In genomic region chr2:111122631-111123421, GRCh38 we compare ENCODE assay signal across 1 cellular context.
TF ChIP-seq lines count a peak whose summit lies in the region.

No MANE protein-coding gene starts in this region.

TF ChIP-seq in K562, 482 proteins besides CTCF, POLR2A, EP300 and RAD21 (continued from another document and continues in another):
- peak; percentile 27; the same call in 1 of the 2 replicates for TF ChIP-seq NKRF (IDR thresholded peaks at IDR 0.05; ENCODE audit: borderline replicate concordance)
- no peak for TF ChIP-seq EWSR1 (IDR thresholded peaks at IDR 0.05; ENCODE audit: borderline replicate concordance, low read depth, partially characterized antibody)
- TF ChIP-seq RNF2 (IDR thresholded peaks at IDR 0.05), result no peak
- 0 out of 2 replicates have a peak, but pooled peaks have one; percentile 39 for TF ChIP-seq REST (CRISPR knock-in tag; IDR thresholded peaks at IDR 0.05; ENCODE audit: low read depth)
- TF ChIP-seq PATZ1 (CRISPR knock-in tag; IDR thresholded peaks at IDR 0.05; ENCODE audit: borderline replicate concordance), result no peak
- no peak for TF ChIP-seq HES1 (IDR thresholded peaks at IDR 0.05; ENCODE audit: low read depth)
- no peak for TF ChIP-seq THRAP3 (IDR thresholded peaks at IDR 0.05; ENCODE audit: borderline replicate concordance)
- TF ChIP-seq CREB5 (CRISPR knock-in tag; IDR thresholded peaks at IDR 0.05), result no peak
- peak; percentile 74 for TF ChIP-seq CC2D1A (IDR thresholded peaks at IDR 0.05)
- no peak for TF ChIP-seq MBD2 (IDR thresholded peaks at IDR 0.05; ENCODE audit: borderline replicate concordance, low read depth)
- no peak for TF ChIP-seq ELK1 (CRISPR knock-in tag; IDR thresholded peaks at IDR 0.05)
- TF ChIP-seq HBP1 (CRISPR knock-in tag; IDR thresholded peaks at IDR 0.05), result no peak
- no peak for TF ChIP-seq PML (IDR thresholded peaks at IDR 0.05; ENCODE audit: low read length)
- no peak for TF ChIP-seq ELF1 (tag; IDR thresholded peaks at IDR 0.05)
- TF ChIP-seq MIER1 (IDR thresholded peaks at IDR 0.05; ENCODE audit: low read depth), result no peak
- no peak for TF ChIP-seq ZKSCAN1 (IDR thresholded peaks at IDR 0.05; ENCODE audit: low read depth, low read length)
- peak; percentile 49; the same call in 1 of the 2 replicates for TF ChIP-seq ZNF740 (CRISPR knock-in tag; IDR thresholded peaks at IDR 0.05)
- no peak for TF ChIP-seq ZNF740 (tag; IDR thresholded peaks at IDR 0.05)
- TF ChIP-seq ZBTB1 (CRISPR knock-in tag; IDR thresholded peaks at IDR 0.05; ENCODE audit: borderline replicate concordance, low read depth), result 0 out of 2 replicates have a peak, but pooled peaks have one; percentile 58
- peak; percentile 7 for TF ChIP-seq CCNT2 (IDR thresholded peaks at IDR 0.05; ENCODE audit: borderline replicate concordance, extremely low read depth, insufficient read length, low read depth, low read length)
- no peak for TF ChIP-seq ZNF445 (CRISPR knock-in tag; IDR thresholded peaks at IDR 0.05; ENCODE audit: low read depth)
- TF ChIP-seq ZBTB40 (IDR thresholded peaks at IDR 0.05), result peak; percentile 49; the same call in 1 of the 2 replicates
- TF ChIP-seq ZBTB40 (CRISPR knock-in tag; IDR thresholded peaks at IDR 0.05), result 0 out of 2 replicates have a peak, but pooled peaks have one; percentile 24
- no peak for TF ChIP-seq FOS (IDR thresholded peaks at IDR 0.05; ENCODE audit: extremely low read depth, insufficient read length)
- TF ChIP-seq XRCC5 (IDR thresholded peaks at IDR 0.05; ENCODE audit: low read depth, low read length), result no peak
- TF ChIP-seq ZNF165 (CRISPR knock-in tag; IDR thresholded peaks at IDR 0.05; ENCODE audit: borderline replicate concordance), result no peak
- TF ChIP-seq NBN (IDR thresholded peaks at IDR 0.05; ENCODE audit: low read depth), result no peak
- TF ChIP-seq HNRNPLL (IDR thresholded peaks at IDR 0.05; ENCODE audit: low read depth, low read length, poor library complexity, severe bottlenecking), result peak; percentile 85
- TF ChIP-seq NR3C1 (CRISPR knock-in tag; IDR thresholded peaks at IDR 0.05), result no peak
- no peak for TF ChIP-seq RBM17 (IDR thresholded peaks at IDR 0.05; ENCODE audit: borderline replicate concordance, low read depth, low read length)
- TF ChIP-seq C11orf30 (IDR thresholded peaks at IDR 0.05; ENCODE audit: low read depth), result peak; percentile 95
- no peak for TF ChIP-seq NR2F6 (CRISPR knock-in tag; IDR thresholded peaks at IDR 0.05)
- 0 out of 2 replicates have a peak, but pooled peaks have one; percentile 41 for TF ChIP-seq ZNF12 (CRISPR knock-in tag; IDR thresholded peaks at IDR 0.05)
- no peak for TF ChIP-seq ETS2 (tag; IDR thresholded peaks at IDR 0.05; ENCODE audit: borderline replicate concordance, poor library complexity, severe bottlenecking)
- TF ChIP-seq NR2C2 (CRISPR knock-in tag; IDR thresholded peaks at IDR 0.05), result no peak
- peak; percentile 79 for TF ChIP-seq NR2C2 (tag; IDR thresholded peaks at IDR 0.05)
- TF ChIP-seq TEAD1 (CRISPR knock-in tag; IDR thresholded peaks at IDR 0.05), result peak in 1 of 2 experiments; percentile 69; a peak in 1 of 4 replicates
